Comparison of ENCODE assay signal across 28 cellular contexts in the genomic region with DNA sequence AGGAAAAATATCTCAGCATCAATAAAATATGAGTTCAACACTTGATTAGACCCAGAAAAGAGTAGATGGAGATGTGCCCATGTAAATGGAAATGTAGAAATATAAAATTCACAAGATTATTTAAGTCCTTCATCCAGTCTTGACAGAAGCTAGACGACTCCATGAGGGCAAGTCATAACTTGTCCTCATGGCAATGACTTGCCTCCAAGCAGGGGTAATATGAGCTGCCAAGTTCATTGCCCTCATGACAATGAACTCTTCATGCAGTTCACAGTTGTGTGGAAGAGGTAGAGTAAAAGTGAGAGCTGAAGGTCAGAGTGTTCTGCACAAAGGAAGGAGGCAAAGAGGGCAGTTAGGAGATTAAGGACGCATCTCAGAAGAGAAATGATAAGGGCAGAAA. TPM values are rescaled to one million over a fixed set of nuclear protein-coding genes. Genes with fewer than 3 reads are reported as not detected.
"Had no signal": no experiment of that assay in that cellular context is flagged by ENCODE, and none has a peak within 500 bp of the region (broad histone marks: within the 10 kb centered on the region; RNA-seq: fewer than 3 reads in every experiment).

No MANE protein-coding gene starts in this region.

- H3K36me3 ChIP-seq: adrenal gland, esophagus squamous epithelium, gastrocnemius medialis, transverse colon had no signal

- DNase-seq: activated CD4-positive, alpha-beta T cell treated with anti-CD3 and anti-CD28 coated beads for 36 hours; activated CD4-positive, alpha-beta T cell treated with anti-CD3 and anti-CD28 coated beads, Interleukin-2, amount 50 U/mL, for 4 hours; activated CD4-positive, CD25-positive, alpha-beta regulatory T cell; activated CD8-positive, alpha-beta memory T cell treated with anti-CD3 and anti-CD28 coated beads for 24 hours; activated effector memory CD4-positive, alpha-beta T cell treated with anti-CD3 and anti-CD28 coated beads, Interleukin-2, amount 50 U/mL, for 16 hours; activated naive CD4-positive, alpha-beta T cell treated with anti-CD3 and anti-CD28 coated beads for 36 hours; activated naive CD8-positive, alpha-beta T cell treated with anti-CD3 and anti-CD28 coated beads for 36 hours; adrenal gland; aorta; body of pancreas; caudate nucleus; endodermal cell; esophagus squamous epithelium; gastrocnemius medialis; glutamatergic neuron; islet precursor cell; left cardiac atrium; left ventricle myocardium superior; naive thymus-derived CD4-positive, alpha-beta T cell; occipital lobe; posterior cingulate gyrus; right cardiac atrium; stimulated activated CD4-positive, alpha-beta T cell treated with anti-CD3 and anti-CD28 coated beads, Interleukin-2, amount 100 ng/mL, for 48 hours; stimulated activated naive CD4-positive, alpha-beta T cell treated with Interleukin-2 at 50 U/mL for 16 hours; T-helper 1 cell; testis; transverse colon had no signal

- H3K9me3 ChIP-seq: adrenal gland, body of pancreas, esophagus squamous epithelium, gastrocnemius medialis, testis, transverse colon had no signal

- H3K4me3 ChIP-seq: adrenal gland, body of pancreas, esophagus squamous epithelium, gastrocnemius medialis, testis, transverse colon had no signal

- H3K27me3 ChIP-seq: adrenal gland, esophagus squamous epithelium, gastrocnemius medialis, testis, transverse colon had no signal

- H3K27ac ChIP-seq: adrenal gland, body of pancreas, esophagus squamous epithelium, gastrocnemius medialis, testis, transverse colon had no signal

- H3K4me1 ChIP-seq: adrenal gland, body of pancreas, esophagus squamous epithelium, gastrocnemius medialis, testis had no signal

- ATAC-seq: activated CD4-positive, alpha-beta T cell treated with anti-CD3 and anti-CD28 coated beads for 36 hours; body of pancreas; gastrocnemius medialis; left cardiac atrium; left ventricle myocardium superior; naive thymus-derived CD4-positive, alpha-beta T cell; right cardiac atrium had no signal

RNA-seq across cellular contexts. Expression of a gene that starts 22.3 kb away (rescaled TPM):
- total RNA-seq: activated CD4-positive, alpha-beta T cell treated with anti-CD3 and anti-CD28 coated beads for 36 hours; activated naive CD4-positive, alpha-beta T cell treated with anti-CD3 and anti-CD28 coated beads for 36 hours; activated naive CD8-positive, alpha-beta T cell treated with anti-CD3 and anti-CD28 coated beads for 36 hours; activated T-helper 1 cell treated with anti-CD3 and anti-CD28 coated beads, Interleukin-12 subunit alpha, Interleukin-12 subunit beta, Interleukin-2, Interleukin-4 antibody, amounts not matched to agents 30 ng/mL and 10 ng/mL and 1 ng/mL, durations not matched to agents 14 hours and 24 hours and 36 hours; naive thymus-derived CD4-positive, alpha-beta T cell had no signal
- polyA plus RNA-seq: naive thymus-derived CD4-positive, alpha-beta T cell had no signal
